ENCODE assay signal across 15 cellular contexts in the genomic region with DNA sequence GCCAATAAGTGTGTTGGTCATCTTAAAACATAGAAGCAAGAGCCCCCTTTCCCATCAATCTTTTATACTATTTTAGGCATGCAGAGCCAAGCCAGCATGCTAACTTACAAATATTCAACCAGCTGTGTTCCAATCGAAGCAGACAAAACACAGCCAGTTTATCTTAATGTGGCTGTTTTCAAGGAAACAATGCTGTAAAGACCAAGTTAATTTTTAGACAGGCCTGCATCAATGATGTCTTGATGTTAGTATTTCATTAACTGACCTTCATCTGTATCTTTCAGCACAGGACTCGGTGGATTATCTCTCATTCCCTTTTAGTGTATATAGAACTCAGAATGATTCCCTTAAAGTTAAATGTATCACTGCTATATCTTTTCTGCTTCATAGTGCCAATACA.
DNase-seq lines count a peak whose midpoint lies in the region; ATAC-seq and TF ChIP-seq lines count a peak whose summit lies in the region.
"Had no signal": no experiment of that assay in that cellular context is flagged by ENCODE, and none has a peak within 500 bp of the region (broad histone marks: within the 10 kb centered on the region; RNA-seq: fewer than 3 reads in every experiment).

No MANE protein-coding gene starts in this region.

- POLR2A ChIA-PET in PC-9 (lab: Charles Lee; ENCODE audit: unreplicated experiment) = no interaction called here

- no peaks in the 10 kb centered on the region for H3K27me3 Mint-ChIP-seq in natural killer cell treated with Interleukin-12 subunit alpha and Interleukin-12 subunit beta and Interleukin-15 and Interleukin-18, amount 100 ng/mL, for 72 hours
- H3K27me3 Mint-ChIP-seq: activated CD8-positive, alpha-beta memory T cell treated with anti-CD3 and anti-CD28 coated beads, Interleukin-2, amount 10 ng/mL, durations not matched to agents 7 days and 5 days; activated naive CD4-positive, alpha-beta T cell treated with anti-CD3 and anti-CD28 coated beads, Interleukin-2, amount 50 U/mL, for 24 hours had no signal

- no peak overlapping the region for H2AFZ ChIP-seq in PC-9

- no peak for TF ChIP-seq CTCF in DOHH2 (IDR thresholded peaks at IDR 0.05; ENCODE audit: low read depth, low read length, poor library complexity, severe bottlenecking)
- no peak for TF ChIP-seq CTCF in PC-9 (conservative IDR thresholded peaks at IDR 0.05)

- no peaks in the 10 kb centered on the region for H3F3A ChIP-seq in DOHH2 (ENCODE audit: control insufficient read depth, insufficient read depth)
- H3F3A ChIP-seq in PC-9 (ENCODE audit: insufficient read depth, low read depth) = no peaks in the 10 kb centered on the region

- no peak for DNase-seq in PC-9
- DNase-seq in natural killer cell treated with Interleukin-12 subunit alpha and Interleukin-12 subunit beta and Interleukin-15 and Interleukin-18, amount 100 ng/mL, for 72 hours (ENCODE audit: low spot score) = no peak
- DNase-seq in stimulated activated naive CD4-positive, alpha-beta T cell treated with Interleukin-2 at 50 U/mL for 16 hours (lab: John Stamatoyannopoulos, UW) = no peak
- DNase-seq in NCI-H1694 treated with DMSO at 0.1 percent for 48 hours (lab: John Stamatoyannopoulos, UW) = no peak
- DNase-seq in GM19238 (ENCODE audit: insufficient read length, low spot score) = no peak
- DNase-seq: activated CD8-positive, alpha-beta memory T cell treated with anti-CD3 and anti-CD28 coated beads, Interleukin-2, amount 10 ng/mL, durations not matched to agents 7 days and 5 days; effector memory CD4-positive, alpha-beta T cell; foreskin keratinocyte; midbrain; NCI-H1105; WERI-Rb-1 had no signal

- H3K27ac ChIP-seq in DOHH2 (ENCODE audit: low read depth, low read length) = peak overlapping the region; percentile 28
- H3K27ac ChIP-seq in PC-9 = no peak overlapping the region
- H3K27ac ChIP-seq: foreskin keratinocyte, WERI-Rb-1 had no signal

- H3K36me3 ChIP-seq in DOHH2 (ENCODE audit: control insufficient read depth, low read length) = no peaks in the 10 kb centered on the region
- H3K36me3 ChIP-seq in PC-9 (ENCODE audit: low read depth) = no peaks in the 10 kb centered on the region
- H3K36me3 ChIP-seq: WERI-Rb-1 had no signal

- CTCF ChIA-PET in PC-9 (lab: Charles Lee) = no interaction called here

- no peaks in the 10 kb centered on the region for H3K79me2 ChIP-seq in DOHH2 (ENCODE audit: control insufficient read depth, low read length)
- no peaks in the 10 kb centered on the region for H3K79me2 ChIP-seq in PC-9 (ENCODE audit: low read depth)

- H3K9me3 ChIP-seq in DOHH2 (ENCODE audit: control insufficient read depth, insufficient read depth, low read length) = peaks cover 5% of the 10 kb centered on the region; the same call in 1 of the 2 replicates
- no peaks in the 10 kb centered on the region for H3K9me3 ChIP-seq in PC-9 (ENCODE audit: insufficient read depth, low read depth)

- peaks cover 21% of the 10 kb centered on the region for H3K9me3 Mint-ChIP-seq in natural killer cell treated with Interleukin-12 subunit alpha and Interleukin-12 subunit beta and Interleukin-15 and Interleukin-18, amount 100 ng/mL, for 72 hours
- H3K9me3 Mint-ChIP-seq: activated naive CD4-positive, alpha-beta T cell treated with anti-CD3 and anti-CD28 coated beads, Interleukin-2, amount 50 U/mL, for 24 hours had no signal

- no TSS peak for BruUV-seq in PC-9 (replicated peaks; lab: Mats Ljungman, UMichigan)

- peaks cover 35% of the 10 kb centered on the region for H3K4me1 ChIP-seq in DOHH2 (ENCODE audit: control insufficient read depth, low read length)
- no peaks in the 10 kb centered on the region for H3K4me1 ChIP-seq in PC-9 (replicated peaks; ENCODE audit: insufficient read depth)
- H3K4me1 ChIP-seq: foreskin keratinocyte had no signal

- H3K9me2 ChIP-seq in DOHH2 (replicated peaks; ENCODE audit: control insufficient read depth, low read length) = no peaks in the 10 kb centered on the region
- H3K9me2 ChIP-seq in PC-9 (ENCODE audit: insufficient read depth) = no peaks in the 10 kb centered on the region

- H3K4me3 Mint-ChIP-seq in natural killer cell treated with Interleukin-12 subunit alpha and Interleukin-12 subunit beta and Interleukin-15 and Interleukin-18, amount 100 ng/mL, for 72 hours = peak overlapping the region; percentile 27
- H3K4me3 Mint-ChIP-seq: activated CD8-positive, alpha-beta memory T cell treated with anti-CD3 and anti-CD28 coated beads, Interleukin-2, amount 10 ng/mL, durations not matched to agents 7 days and 5 days; activated naive CD4-positive, alpha-beta T cell treated with anti-CD3 and anti-CD28 coated beads, Interleukin-2, amount 50 U/mL, for 24 hours had no signal

- H3K36me3 Mint-ChIP-seq in natural killer cell treated with Interleukin-12 subunit alpha and Interleukin-12 subunit beta and Interleukin-15 and Interleukin-18, amount 100 ng/mL, for 72 hours = no peaks in the 10 kb centered on the region
- H3K36me3 Mint-ChIP-seq: activated CD8-positive, alpha-beta memory T cell treated with anti-CD3 and anti-CD28 coated beads, Interleukin-2, amount 10 ng/mL, durations not matched to agents 7 days and 5 days; activated naive CD4-positive, alpha-beta T cell treated with anti-CD3 and anti-CD28 coated beads, Interleukin-2, amount 50 U/mL, for 24 hours had no signal

- H4K20me1 ChIP-seq in DOHH2 (ENCODE audit: control insufficient read depth, insufficient read depth, low read depth, low read length) = no peaks in the 10 kb centered on the region
- H4K20me1 ChIP-seq in PC-9 (ENCODE audit: insufficient read depth) = no peaks in the 10 kb centered on the region

- H3K4me1 Mint-ChIP-seq in natural killer cell treated with Interleukin-12 subunit alpha and Interleukin-12 subunit beta and Interleukin-15 and Interleukin-18, amount 100 ng/mL, for 72 hours (ENCODE audit: low read depth in 2 of 2) = peaks cover 0 to 4% of the 10 kb centered on the region in 2 donors
- H3K4me1 Mint-ChIP-seq: activated CD8-positive, alpha-beta memory T cell treated with anti-CD3 and anti-CD28 coated beads, Interleukin-2, amount 10 ng/mL, durations not matched to agents 7 days and 5 days; activated naive CD4-positive, alpha-beta T cell treated with anti-CD3 and anti-CD28 coated beads, Interleukin-2, amount 50 U/mL, for 24 hours had no signal

- peak overlapping the region; percentile 59 for H3K4me3 ChIP-seq in DOHH2 (ENCODE audit: low read length)
- H3K4me3 ChIP-seq in PC-9 = 0 out of 2 replicates have a peak overlapping the region, but pooled peaks have one; percentile 27

- no peaks in the 10 kb centered on the region for H3K27me3 ChIP-seq in DOHH2 (ENCODE audit: control insufficient read depth, low read length)
- no peaks in the 10 kb centered on the region for H3K27me3 ChIP-seq in PC-9 (ENCODE audit: insufficient read depth, low read depth)
- H3K27me3 ChIP-seq: foreskin keratinocyte had no signal

- no peak overlapping the region for H3K27ac Mint-ChIP-seq in natural killer cell treated with Interleukin-12 subunit alpha and Interleukin-12 subunit beta and Interleukin-15 and Interleukin-18, amount 100 ng/mL, for 72 hours
- H3K27ac Mint-ChIP-seq: activated CD8-positive, alpha-beta memory T cell treated with anti-CD3 and anti-CD28 coated beads, Interleukin-2, amount 10 ng/mL, durations not matched to agents 7 days and 5 days; activated naive CD4-positive, alpha-beta T cell treated with anti-CD3 and anti-CD28 coated beads, Interleukin-2, amount 50 U/mL, for 24 hours had no signal

- intact Hi-C loops in PC-9 (cut with micrococcal nuclease; ENCODE audit: unreplicated experiment) = no loop called here

- H3K4me2 ChIP-seq in DOHH2 (ENCODE audit: low read length) (peak overlapping the region; percentile 69), PC-9 (no peak overlapping the region)

- ATAC-seq in GM21423 (IDR thresholded peaks at IDR 0.05; ENCODE audit: unreplicated experiment) (peak; percentile 35), HG02571 (IDR thresholded peaks at IDR 0.05; ENCODE audit: unreplicated experiment) (no peak)
- no peak for ATAC-seq in natural killer cell treated with Interleukin-12 subunit alpha and Interleukin-12 subunit beta and Interleukin-15 and Interleukin-18, amount 100 ng/mL, for 72 hours
- ATAC-seq: activated CD8-positive, alpha-beta memory T cell treated with anti-CD3 and anti-CD28 coated beads, Interleukin-2, amount 10 ng/mL, durations not matched to agents 7 days and 5 days; foreskin keratinocyte had no signal
